In genomic region chr19:12938054-12938535, GRCh38 we compare ENCODE assay signal across 8 cellular contexts. TPM values are rescaled to one million over a fixed set of nuclear protein-coding genes. Genes with fewer than 3 reads are reported as not detected.
DNase-seq lines count a peak whose midpoint lies in the region; ATAC-seq, FAIRE-seq and TF ChIP-seq lines count a peak whose summit lies in the region.

No MANE protein-coding gene starts in this region.

- peak; percentile 96 to 98 for DNase-seq in A549 (ENCODE audit: low read depth in 1 of 2, low spot score in 1 of 2)
- peak; percentile 99 for DNase-seq in NCI-H2196 (lab: John Stamatoyannopoulos, UW; ENCODE audit: unreplicated experiment)
- DNase-seq in breast epithelium (ENCODE audit: low spot score in 2 of 2): peak; percentile 100
- DNase-seq in skeletal muscle cell (ENCODE audit: low read depth): peak; percentile 97

- H3K4me1 ChIP-seq in A549 (peaks cover 22% of the 10 kb centered on the region), breast epithelium (peaks cover 9 to 17% of the 10 kb centered on the region in 2 donors), iPS-15b (ENCODE audit: control insufficient read depth, insufficient read depth, low read length) (peaks cover 7% of the 10 kb centered on the region)

- H3K27ac ChIP-seq in A549: peak overlapping the region; percentile 89 to 92
- H3K27ac ChIP-seq in VCaP: peak overlapping the region; percentile 96
- peak overlapping the region; percentile 96 to 97 for H3K27ac ChIP-seq in breast epithelium

- TF ChIP-seq POLR2A in A549 (IDR thresholded peaks at IDR 0.05; ENCODE audit: low read length) (no peak), breast epithelium (IDR thresholded peaks at IDR 0.05) (no peak)

- H3K9ac ChIP-seq in iPS-15b (ENCODE audit: low read depth, low read length): peak overlapping the region; percentile 51

- TF ChIP-seq RAD21 in A549 (conservative IDR thresholded peaks at IDR 0.05 in 1 of 2, IDR thresholded peaks at IDR 0.05 in 1 of 2): no peak

- H3K4me2 ChIP-seq in A549: peak overlapping the region; percentile 95

- H3K9me3 ChIP-seq in A549: no peaks in the 10 kb centered on the region
- H3K9me3 ChIP-seq in breast epithelium: no peaks in the 10 kb centered on the region
- no peaks in the 10 kb centered on the region for H3K9me3 ChIP-seq in iPS-15b (ENCODE audit: control insufficient read depth, insufficient read depth, low read length)

- FAIRE-seq in A549 (lab: Jason Lieb, UNC): no peak

- POLR2A ChIA-PET in A549 (lab: Yijun Ruan, JAX): interaction anchor here (1.0 kb wide), 1 partner anchor 8 kb away, joined by 3 read pairs; the partner anchor contains the start of gene RAD23A

- TF ChIP-seq CTCF in A549 (IDR thresholded peaks at IDR 0.05): no peak
- TF ChIP-seq CTCF in VCaP (conservative IDR thresholded peaks at IDR 0.05): no peak
- no peak for TF ChIP-seq CTCF in breast epithelium (IDR thresholded peaks at IDR 0.05)

- WGBS in A549 (ENCODE audit: missing lambda C conversion rate): no CpG with 5 or more reads among the region's 30 CpGs

- H3K36me3 ChIP-seq in breast epithelium: no peaks in the 10 kb centered on the region
- peaks cover 42% of the 10 kb centered on the region for H3K36me3 ChIP-seq in iPS-15b (ENCODE audit: control insufficient read depth, insufficient read depth, low read length)

- ATAC-seq in A549 (peak; percentile 86 to 95), GM18870 (IDR thresholded peaks at IDR 0.05; ENCODE audit: unreplicated experiment) (peak; percentile 76), HG03139 (IDR thresholded peaks at IDR 0.05; ENCODE audit: unreplicated experiment) (peak; percentile 76)

- intact Hi-C loops in breast epithelium (cut with DNase I; ENCODE audit: low total_unique reads): no loop called here

- no peak for TF ChIP-seq EP300 in A549 (IDR thresholded peaks at IDR 0.05)

- CTCF ChIA-PET in A549 (lab: Yijun Ruan, JAX): interaction anchor here (1.1 to 1.4 kb wide), 2 partner anchors 25 to 28 kb away, joined by 4 read pairs; no protein-coding TSS in a partner anchor

- H3K4me3 ChIP-seq in A549: peak overlapping the region; percentile 100
- H3K4me3 ChIP-seq in breast epithelium: peak overlapping the region; percentile 92 to 100 (median 99)
- H3K4me3 ChIP-seq in iPS-15b (ENCODE audit: low read depth, low read length): peak overlapping the region; percentile 88
- H3K4me3 ChIP-seq in skeletal muscle cell (ENCODE audit: low read depth, low read length): peak overlapping the region; percentile 91

- H3K27me3 ChIP-seq in breast epithelium: no peaks in the 10 kb centered on the region
- no peaks in the 10 kb centered on the region for H3K27me3 ChIP-seq in iPS-15b (ENCODE audit: control insufficient read depth, insufficient read depth, low read length)

TF ChIP-seq in A549, 52 proteins besides CTCF, POLR2A, EP300 and RAD21 (continues in another document):
- no peak for TF ChIP-seq BHLHE40 (IDR thresholded peaks at IDR 0.05; ENCODE audit: low read depth, low read length)
- peak; percentile 92 for TF ChIP-seq USF2 (IDR thresholded peaks at IDR 0.05)
- TF ChIP-seq PBX3 (IDR thresholded peaks at IDR 0.05): 0 out of 2 replicates have a peak, but pooled peaks have one; percentile 69
- TF ChIP-seq REST (IDR thresholded peaks at IDR 0.05): 0 out of 2 replicates have a peak, but pooled peaks have one; percentile 16
- TF ChIP-seq MAX (IDR thresholded peaks at IDR 0.05): peak; percentile 81
- TF ChIP-seq E2F6 (IDR thresholded peaks at IDR 0.05; ENCODE audit: borderline replicate concordance, low read depth): peak; percentile 82; the same call in 1 of the 2 replicates
- TF ChIP-seq SMC3 (IDR thresholded peaks at IDR 0.05): no peak
- TF ChIP-seq ZSCAN20 (CRISPR knock-in tag; IDR thresholded peaks at IDR 0.05): no peak

RNA-seq across cellular contexts. Expression of gene CALR, which starts 0.3 kb away (rescaled TPM):
- 356 and 419 TPM in 2 replicates for polyA plus RNA-seq in A549 (2011; rRNA removed)
- polyA plus RNA-seq in A549 (2012; cell fraction: cytosol; rRNA removed): 378 and 414 TPM in 2 replicates
- 343 and 404 TPM in 2 replicates for polyA plus RNA-seq in A549 (2012; cell fraction: nucleus; rRNA removed)
- 484 to 507 TPM (median 494 TPM) in 3 replicates for polyA plus RNA-seq in A549 (2017; fragmentation: RNase III; extraction: RNeasy Plus Mini Kit Qiagen cat#74134 plus additional on column Dnase treatment)
- 427 and 530 TPM in 2 replicates for polyA minus RNA-seq in A549 (2011; rRNA and poly(A)+ RNA removed)
- 100 to 1,000 TPM; 301 to 410 (median 305) TPM for total RNA-seq in breast epithelium

RNA-seq across cellular contexts. Expression of gene FARSA, which starts 4.6 kb away (rescaled TPM):
- 18.1 and 20.1 TPM in 2 replicates for polyA plus RNA-seq in A549 (2011; rRNA removed)
- 98.1 and 105 TPM in 2 replicates for polyA plus RNA-seq in A549 (2012; cell fraction: cytosol; rRNA removed)
- polyA plus RNA-seq in A549 (2012; cell fraction: nucleus; rRNA removed): 128 and 154 TPM in 2 replicates
- 57.4 to 62.2 TPM (median 58.7 TPM) in 3 replicates for polyA plus RNA-seq in A549 (2017; fragmentation: RNase III; extraction: RNeasy Plus Mini Kit Qiagen cat#74134 plus additional on column Dnase treatment)
- polyA minus RNA-seq in A549 (2011; rRNA and poly(A)+ RNA removed): 26.2 and 37.2 TPM in 2 replicates
- total RNA-seq in breast epithelium: 10 to 100 TPM; 26.1 to 53.7 (median 40.7) TPM

RNA-seq across cellular contexts. Expression of gene RAD23A, which starts 7.6 kb away (rescaled TPM):
- polyA plus RNA-seq in A549 (2011; rRNA removed) (46.4 and 56.2 TPM in 2 replicates), A549 (2017; fragmentation: RNase III; extraction: RNeasy Plus Mini Kit Qiagen cat#74134 plus additional on column Dnase treatment) (68.6 to 71.6 TPM (median 71.1 TPM) in 3 replicates)
- polyA plus RNA-seq in A549 (2012; cell fraction: cytosol; rRNA removed): 105 and 107 TPM in 2 replicates
- 125 and 132 TPM in 2 replicates for polyA plus RNA-seq in A549 (2012; cell fraction: nucleus; rRNA removed)
- polyA minus RNA-seq in A549 (2011; rRNA and poly(A)+ RNA removed): 39.3 and 68.6 TPM in 2 replicates
- 10 to 100 TPM; 65.9 to 84.3 (median 66.5) TPM for total RNA-seq in breast epithelium

RNA-seq across cellular contexts. Expression of gene GADD45GIP1, which starts 18.9 kb away (rescaled TPM):
- polyA plus RNA-seq in A549 (2011; rRNA removed) (18.3 and 26.4 TPM in 2 replicates), A549 (2017; fragmentation: RNase III; extraction: RNeasy Plus Mini Kit Qiagen cat#74134 plus additional on column Dnase treatment) (30.7 to 31.9 TPM (median 31.1 TPM) in 3 replicates)
- polyA plus RNA-seq in A549 (2012; cell fraction: cytosol; rRNA removed): 74.9 and 82.7 TPM in 2 replicates
- 37.7 and 45.3 TPM in 2 replicates for polyA plus RNA-seq in A549 (2012; cell fraction: nucleus; rRNA removed)
- 3.5 and 3.8 TPM in 2 replicates for polyA minus RNA-seq in A549 (2011; rRNA and poly(A)+ RNA removed)
- 10 to 100 TPM; 30.3 to 44.2 (median 31.5) TPM for total RNA-seq in breast epithelium

RNA-seq across cellular contexts. Expression of gene SYCE2, which starts 19.0 kb away (rescaled TPM):
- polyA plus RNA-seq in A549 (2011; rRNA removed) (0.13 and 0.41 TPM in 2 replicates), A549 (2017; fragmentation: RNase III; extraction: RNeasy Plus Mini Kit Qiagen cat#74134 plus additional on column Dnase treatment) (0.25 to 0.40 TPM (median 0.39 TPM) in 3 replicates)
- 0.42 and 0.49 TPM in 2 replicates for polyA plus RNA-seq in A549 (2012; cell fraction: cytosol; rRNA removed)
- 0.19 and 0.37 TPM in 2 replicates for polyA plus RNA-seq in A549 (2012; cell fraction: nucleus; rRNA removed)
- 0.17 TPM in 1 of 2 replicates, not detected in the other for polyA minus RNA-seq in A549 (2011; rRNA and poly(A)+ RNA removed)
- total RNA-seq in breast epithelium: under 1 TPM in 1 of 3 donors, not detected in 2; 0.44 TPM

Comparison
In these comparisons a context has a peak if more than half of its experiments do, and no peak if none do; other contexts are left out.
1. Peak in every context shown above with its lines: DNase-seq, ATAC-seq, H3K4me3 ChIP-seq and H3K27ac ChIP-seq.